In genomic region chr1:179310271-179310670, GRCh38 we compare ENCODE assay signal across 16 cellular contexts. TPM values are rescaled to one million over a fixed set of nuclear protein-coding genes. Genes with fewer than 3 reads are reported as not detected.
DNase-seq lines count a peak whose midpoint lies in the region; ATAC-seq and TF ChIP-seq lines count a peak whose summit lies in the region.
"Had no signal": no experiment of that assay in that cellular context is flagged by ENCODE, and none has a peak within 500 bp of the region (broad histone marks: within the 10 kb centered on the region; RNA-seq: fewer than 3 reads in every experiment).

No MANE protein-coding gene starts in this region.

- no peaks in the 10 kb centered on the region for H3K36me3 ChIP-seq in gastrocnemius medialis

- no peak overlapping the region for H3K4me3 ChIP-seq in gastrocnemius medialis
- H3K4me3 ChIP-seq: coronary artery, esophagus squamous epithelium, sigmoid colon, suprapubic skin had no signal

- in situ Hi-C loops in gastrocnemius medialis (cut with MboI; ENCODE audit: low sequenced_read_pairs in 4 of 4) = no loop called here

- DNase-seq in EH (ENCODE audit: low read depth) (peak; percentile 54), NCI-H226 (peak; percentile 39), epithelial cell of prostate (ENCODE audit: low read depth, low spot score) (peak; percentile 29), gastrocnemius medialis (no peak), Right ventricle myocardium inferior (ENCODE audit: missing footprints) (no peak)
- DNase-seq: activated CD4-positive, alpha-beta T cell treated with anti-CD3 and anti-CD28 coated beads, Interleukin-2, amount 50 U/mL, for 4 hours; activated gamma-delta T cell treated with Interleukin-2 at 50 U/mL for 16 hours; esophagus squamous epithelium; KG1; naive thymus-derived CD4-positive, alpha-beta T cell; sigmoid colon; T-helper 1 cell had no signal

- ATAC-seq in gastrocnemius medialis = no peak
- no peak for ATAC-seq in GM21367 (IDR thresholded peaks at IDR 0.05; ENCODE audit: unreplicated experiment)
- no peak for ATAC-seq in HG03280 (IDR thresholded peaks at IDR 0.05; ENCODE audit: unreplicated experiment)
- no peak for ATAC-seq in Right ventricle myocardium inferior

- H3K27ac ChIP-seq in epithelial cell of prostate (peak overlapping the region; percentile 88), gastrocnemius medialis (peak overlapping the region; percentile 13 to 79 (median 54))
- H3K27ac ChIP-seq: esophagus squamous epithelium, sigmoid colon, suprapubic skin had no signal

- H3K9me3 ChIP-seq in gastrocnemius medialis = no peaks in the 10 kb centered on the region
- H3K9me3 ChIP-seq: esophagus squamous epithelium, sigmoid colon, suprapubic skin had no signal

- TF ChIP-seq POLR2A in gastrocnemius medialis (IDR thresholded peaks at IDR 0.05) = no peak

- peaks cover 0 to 15% of the 10 kb centered on the region in 2 donors for H3K4me1 ChIP-seq in gastrocnemius medialis
- H3K4me1 ChIP-seq: sigmoid colon, suprapubic skin had no signal

- no peaks in the 10 kb centered on the region for H3K27me3 ChIP-seq in gastrocnemius medialis
- H3K27me3 ChIP-seq: esophagus squamous epithelium, sigmoid colon, suprapubic skin had no signal

- TF ChIP-seq CTCF in gastrocnemius medialis (IDR thresholded peaks at IDR 0.05 in 4 of 5, conservative IDR thresholded peaks at IDR 0.05 in 1 of 5) = no peak

- intact Hi-C loops in gastrocnemius medialis (cut with DNase I; ENCODE audit: low total_unique reads) (no loop called here), Right ventricle myocardium inferior (cut with DNase I) (no loop called here)

RNA-seq across cellular contexts. Expression of gene SOAT1, which starts 16.7 kb away (rescaled TPM):
- total RNA-seq in gastrocnemius medialis = 10 to 100 TPM in 1 of 4 donors, 1 to 10 TPM in 3; 5.2 to 11.7 (median 6.4) TPM
- 10.4 TPM for total RNA-seq in Right ventricle myocardium inferior

RNA-seq across cellular contexts. Expression of gene AXDND1, which starts 55.5 kb away (rescaled TPM):
- total RNA-seq in gastrocnemius medialis (not detected), Right ventricle myocardium inferior (not detected)

Comparison
In these comparisons a context has a peak if more than half of its experiments do, and no peak if none do; other contexts are left out.
1. DNase-seq: peak in EH (single experiment), NCI-H226 (single experiment) and epithelial cell of prostate (single experiment); none in gastrocnemius medialis (0 of 2) and Right ventricle myocardium inferior (single experiment).